ENCODE assay signal across 8 cellular contexts in genomic region chr9:74379718-74380117, GRCh38.
A peak's percentile ranks its signal among the peaks of the same experiment; 100 is the strongest.
DNase-seq lines count a peak whose midpoint lies in the region; ATAC-seq and TF ChIP-seq lines count a peak whose summit lies in the region.

No MANE protein-coding gene starts in this region.

- no peak overlapping the region for H3K27ac Mint-ChIP-seq in activated T-helper 2 cell treated with anti-CD3 and anti-CD28 coated beads, Interferon-gamma antibody, Interleukin-2, Interleukin-4, amounts not matched to agents 10 μg/mL and 5 μg/mL and 100 μg/mL, durations not matched to agents 14 hours and 24 hours and 36 hours

- no peaks in the 10 kb centered on the region for H3K4me1 ChIP-seq in lower lobe of right lung
- H3K4me1 ChIP-seq in esophagus muscularis mucosa: no peaks in the 10 kb centered on the region

- H3K9me3 ChIP-seq in lower lobe of right lung: no peaks in the 10 kb centered on the region
- H3K9me3 ChIP-seq in esophagus muscularis mucosa: no peaks in the 10 kb centered on the region
- H3K9me3 ChIP-seq in MG63: no peaks in the 10 kb centered on the region

- H3K36me3 ChIP-seq in lower lobe of right lung (no peaks in the 10 kb centered on the region), esophagus muscularis mucosa (no peaks in the 10 kb centered on the region), MG63 (no peaks in the 10 kb centered on the region)

- H3K27me3 Mint-ChIP-seq in activated T-helper 2 cell treated with anti-CD3 and anti-CD28 coated beads, Interferon-gamma antibody, Interleukin-2, Interleukin-4, amounts not matched to agents 10 μg/mL and 5 μg/mL and 100 μg/mL, durations not matched to agents 14 hours and 24 hours and 36 hours (ENCODE audit: low read depth): peaks cover 2% of the 10 kb centered on the region

- WGBS in esophagus muscularis mucosa: 66% methylated on average over 2 of the region's 2 CpGs

- no peak overlapping the region for H3K4me3 Mint-ChIP-seq in activated T-helper 2 cell treated with anti-CD3 and anti-CD28 coated beads, Interferon-gamma antibody, Interleukin-2, Interleukin-4, amounts not matched to agents 10 μg/mL and 5 μg/mL and 100 μg/mL, durations not matched to agents 14 hours and 24 hours and 36 hours (ENCODE audit: low read depth)

- intact Hi-C loops in activated T-helper 2 cell treated with anti-CD3 and anti-CD28 coated beads, Interferon-gamma antibody, Interleukin-2, Interleukin-4, amounts not matched to agents 10 μg/mL and 5 μg/mL and 100 μg/mL, durations not matched to agents 14 hours and 24 hours and 36 hours (cut with micrococcal nuclease): loop anchor here (10.0 kb wide), 1 partner anchor 55 kb away; no protein-coding TSS in a partner anchor
- intact Hi-C loops in lower lobe of right lung (cut with DNase I): no loop called here
- intact Hi-C loops in esophagus muscularis mucosa (cut with DNase I): no loop called here

- no peak for TF ChIP-seq POLR2A in esophagus muscularis mucosa (IDR thresholded peaks at IDR 0.05; ENCODE audit: low read depth)

- H3K9me3 Mint-ChIP-seq in activated T-helper 2 cell treated with anti-CD3 and anti-CD28 coated beads, Interferon-gamma antibody, Interleukin-2, Interleukin-4, amounts not matched to agents 10 μg/mL and 5 μg/mL and 100 μg/mL, durations not matched to agents 14 hours and 24 hours and 36 hours: no peaks in the 10 kb centered on the region

- H3K4me1 Mint-ChIP-seq in activated T-helper 2 cell treated with anti-CD3 and anti-CD28 coated beads, Interferon-gamma antibody, Interleukin-2, Interleukin-4, amounts not matched to agents 10 μg/mL and 5 μg/mL and 100 μg/mL, durations not matched to agents 14 hours and 24 hours and 36 hours (ENCODE audit: low read depth): peaks cover 6% of the 10 kb centered on the region

- H3K4me3 ChIP-seq in lower lobe of right lung: no peak overlapping the region
- no peak overlapping the region for H3K4me3 ChIP-seq in esophagus muscularis mucosa
- no peak overlapping the region for H3K4me3 ChIP-seq in MG63

- TF ChIP-seq EP300 in esophagus muscularis mucosa (IDR thresholded peaks at IDR 0.05): no peak

- H3K27me3 ChIP-seq in lower lobe of right lung (ENCODE audit: low read depth) (no peaks in the 10 kb centered on the region), esophagus muscularis mucosa (no peaks in the 10 kb centered on the region), MG63 (no peaks in the 10 kb centered on the region)

- DNase-seq in GDM1 (lab: John Stamatoyannopoulos, UW) (peak; percentile 7), NCI-H1105 treated with DMSO at 0.1 percent for 48 hours (lab: John Stamatoyannopoulos, UW) (peak; percentile 76), lower lobe of right lung (no peak), esophagus muscularis mucosa (ENCODE audit: extremely low spot score) (no peak), MG63 (no peak)
- peak; percentile 9 for DNase-seq in activated T-helper 2 cell treated with anti-CD3 and anti-CD28 coated beads, Interferon-gamma antibody, Interleukin-2, Interleukin-4, amounts not matched to agents 10 μg/mL and 5 μg/mL and 100 μg/mL, durations not matched to agents 14 hours and 24 hours and 36 hours (ENCODE audit: low spot score)
- no peak for DNase-seq in activated effector memory CD4-positive, alpha-beta T cell treated with Interleukin-2 at 50 U/mL for 16 hours

- peak; percentile 30 for TF ChIP-seq CTCF in lower lobe of right lung (IDR thresholded peaks at IDR 0.05)
- TF ChIP-seq CTCF in esophagus muscularis mucosa (IDR thresholded peaks at IDR 0.05): no peak

- H3K27ac ChIP-seq in lower lobe of right lung (no peak overlapping the region), esophagus muscularis mucosa (replicated peaks in 1 of 4) (no peak overlapping the region)

- H3K36me3 Mint-ChIP-seq in activated T-helper 2 cell treated with anti-CD3 and anti-CD28 coated beads, Interferon-gamma antibody, Interleukin-2, Interleukin-4, amounts not matched to agents 10 μg/mL and 5 μg/mL and 100 μg/mL, durations not matched to agents 14 hours and 24 hours and 36 hours (ENCODE audit: low read depth): no peaks in the 10 kb centered on the region

- ATAC-seq in GM21529 (IDR thresholded peaks at IDR 0.05; ENCODE audit: unreplicated experiment) (peak; percentile 68), lower lobe of right lung (peak; percentile 76 to 83)

Comparison
In these comparisons a context has a peak if more than half of its experiments do, and no peak if none do; other contexts are left out.
1. DNase-seq: peak in GDM1 (single experiment), NCI-H1105 treated with DMSO at 0.1 percent for 48 hours (single experiment) and activated T-helper 2 cell treated with anti-CD3 and anti-CD28 coated beads, Interferon-gamma antibody, Interleukin-2, Interleukin-4, amounts not matched to agents 10 μg/mL and 5 μg/mL and 100 μg/mL, durations not matched to agents 14 hours and 24 hours and 36 hours (single experiment); none in lower lobe of right lung (single experiment), activated effector memory CD4-positive, alpha-beta T cell treated with Interleukin-2 at 50 U/mL for 16 hours (single experiment), esophagus muscularis mucosa (single experiment) and MG63 (single experiment).